Comparison of ENCODE assay signal across 16 cellular contexts in genomic region chr13:74771964-74772363, GRCh38.
DNase-seq lines count a peak whose midpoint lies in the region; ATAC-seq and TF ChIP-seq lines count a peak whose summit lies in the region.
"Had no signal": no experiment of that assay in that cellular context is flagged by ENCODE, and none has a peak within 500 bp of the region (broad histone marks: within the 10 kb centered on the region; RNA-seq: fewer than 3 reads in every experiment).

No MANE protein-coding gene starts in this region.

- intact Hi-C loops in upper lobe of right lung (cut with DNase I) = no loop called here

- H3K79me2 ChIP-seq in GM23248 (ENCODE audit: insufficient read depth) (no peaks in the 10 kb centered on the region), smooth muscle cell (ENCODE audit: low read depth) (no peaks in the 10 kb centered on the region)

- H3K4me2 ChIP-seq in GM23248 (ENCODE audit: unreplicated experiment) = peak overlapping the region; percentile 65
- peak overlapping the region; percentile 53 for H3K4me2 ChIP-seq in smooth muscle cell
- H3K4me2 ChIP-seq: PC-9 had no signal

- WGBS in GM23248 (ENCODE audit: low coverage in 1 of 2, low lambda C conversion rate in 2 of 2, missing lambda C conversion rate in 2 of 2), 2 experiments = 1 to 2% methylated on average over 3 of the region's 3 CpGs
- 26% methylated on average over 3 of the region's 3 CpGs for WGBS in smooth muscle cell (ENCODE audit: low lambda C conversion rate)
- 78 to 83% methylated on average over 3 of the region's 3 CpGs for WGBS in upper lobe of left lung, 2 donors

- TF ChIP-seq CTCF in fibroblast of pulmonary artery (IDR thresholded peaks at IDR 0.05; ENCODE audit: low read length, missing control alignments) (no peak), smooth muscle cell (IDR thresholded peaks at IDR 0.05; ENCODE audit: borderline replicate concordance, insufficient read depth, poor library complexity, severe bottlenecking) (no peak), upper lobe of left lung (IDR thresholded peaks at IDR 0.05) (no peak), upper lobe of right lung (IDR thresholded peaks at IDR 0.05) (no peak)

- DNase-seq in GM23248 = peak; percentile 88
- peak; percentile 78 for DNase-seq in fibroblast of pulmonary artery (ENCODE audit: low read depth)
- DNase-seq in smooth muscle cell (lab: John Stamatoyannopoulos, UW; ENCODE audit: unreplicated experiment) = no peak
- no peak for DNase-seq in upper lobe of left lung
- DNase-seq in upper lobe of right lung = no peak
- no peak for DNase-seq in NCI-H1092 (lab: John Stamatoyannopoulos, UW)
- DNase-seq: activated CD4-positive, alpha-beta T cell treated with anti-CD3 and anti-CD28 coated beads for 48 hours; activated T-cell treated with anti-CD3 and anti-CD28 coated beads, Interleukin-2, amount 50 U/mL, for 48 hours; amygdala; effector CD4-positive, alpha-beta T cell; head of caudate nucleus; naive B cell; NCI-H1105; PC-9; stimulated activated CD4-positive, alpha-beta T cell treated with anti-CD3 and anti-CD28 coated beads, Interleukin-4, amount 100 ng/mL, for 1 hour had no signal

- H3K4me1 ChIP-seq in GM23248 (ENCODE audit: insufficient read depth) (peaks cover 60% of the 10 kb centered on the region), smooth muscle cell (ENCODE audit: low read depth) (peaks cover 7% of the 10 kb centered on the region), upper lobe of left lung (no peaks in the 10 kb centered on the region), upper lobe of right lung (no peaks in the 10 kb centered on the region)

- ATAC-seq in SK-N-SH treated with all-trans-retinoic acid at 6 μM for 48 hours (peak; percentile 76), upper lobe of left lung (ENCODE audit: low FRiP score in 2 of 2) (no peak), upper lobe of right lung (no peak)

- H3K36me3 ChIP-seq in GM23248 (ENCODE audit: low read depth) (no peaks in the 10 kb centered on the region), smooth muscle cell (ENCODE audit: low read depth) (no peaks in the 10 kb centered on the region), upper lobe of left lung (no peaks in the 10 kb centered on the region), upper lobe of right lung (no peaks in the 10 kb centered on the region)

- H3K9me2 ChIP-seq in GM23248 (ENCODE audit: insufficient read depth) = no peaks in the 10 kb centered on the region

- peak overlapping the region; percentile 13; the same call in 1 of the 2 replicates for H3K4me3 ChIP-seq in GM23248
- no peak overlapping the region for H3K4me3 ChIP-seq in fibroblast of pulmonary artery (replicated peaks; ENCODE audit: low read depth, low read length)
- H3K4me3 ChIP-seq in smooth muscle cell = no peak overlapping the region
- H3K4me3 ChIP-seq in upper lobe of left lung = no peak overlapping the region
- no peak overlapping the region for H3K4me3 ChIP-seq in upper lobe of right lung
- H3K4me3 ChIP-seq: PC-9 had no signal

- H3K9ac ChIP-seq in GM23248 (peak overlapping the region; percentile 58), smooth muscle cell (ENCODE audit: low read depth) (peak overlapping the region; percentile 65)

- H2AFZ ChIP-seq in GM23248 = no peak overlapping the region
- no peak overlapping the region for H2AFZ ChIP-seq in smooth muscle cell (ENCODE audit: low read depth)
- H2AFZ ChIP-seq: PC-9 had no signal

- TF ChIP-seq EP300 in upper lobe of left lung (IDR thresholded peaks at IDR 0.05) = no peak

- H3K9me3 ChIP-seq in GM23248 (ENCODE audit: low read depth) (no peaks in the 10 kb centered on the region), smooth muscle cell (replicated peaks; ENCODE audit: low read depth) (no peaks in the 10 kb centered on the region), upper lobe of left lung (no peaks in the 10 kb centered on the region), upper lobe of right lung (no peaks in the 10 kb centered on the region)

- H3K27me3 ChIP-seq in GM23248 (replicated peaks; ENCODE audit: insufficient read depth) (no peaks in the 10 kb centered on the region), smooth muscle cell (ENCODE audit: low read depth) (no peaks in the 10 kb centered on the region), upper lobe of left lung (no peaks in the 10 kb centered on the region), upper lobe of right lung (no peaks in the 10 kb centered on the region)

- TF ChIP-seq POLR2A in upper lobe of left lung (IDR thresholded peaks at IDR 0.05) = no peak

- H4K20me1 ChIP-seq in GM23248 (ENCODE audit: insufficient read depth) = no peaks in the 10 kb centered on the region
- H4K20me1 ChIP-seq in smooth muscle cell (ENCODE audit: low read depth) = no peaks in the 10 kb centered on the region

- in situ Hi-C loops in GM23248 (cut with MboI) = no loop called here

- H3K27ac ChIP-seq in GM23248 (peak overlapping the region; percentile 81), smooth muscle cell (ENCODE audit: low read depth) (peak overlapping the region; percentile 88), upper lobe of left lung (no peak overlapping the region), upper lobe of right lung (no peak overlapping the region)
- H3K27ac ChIP-seq: PC-9 had no signal

- H3F3A ChIP-seq in GM23248 (ENCODE audit: insufficient read depth) = peaks cover 53% of the 10 kb centered on the region
- H3F3A ChIP-seq in smooth muscle cell (ENCODE audit: low read depth) = no peaks in the 10 kb centered on the region

TF ChIP-seq in SK-N-SH treated with all-trans-retinoic acid at 6 μM for 48 hours, 23 proteins besides CTCF, POLR2A, EP300 and RAD21:
- TF ChIP-seq CSDC2 (CRISPR knock-in tag; IDR thresholded peaks at IDR 0.05) (no peak), OSR1 (CRISPR knock-in tag; IDR thresholded peaks at IDR 0.05) (no peak), SNAI2 (CRISPR knock-in tag; IDR thresholded peaks at IDR 0.05) (no peak), ARNTL (CRISPR knock-in tag; IDR thresholded peaks at IDR 0.05; ENCODE audit: borderline replicate concordance, low read depth) (no peak)
- TF ChIP-seq, protein P1, sequence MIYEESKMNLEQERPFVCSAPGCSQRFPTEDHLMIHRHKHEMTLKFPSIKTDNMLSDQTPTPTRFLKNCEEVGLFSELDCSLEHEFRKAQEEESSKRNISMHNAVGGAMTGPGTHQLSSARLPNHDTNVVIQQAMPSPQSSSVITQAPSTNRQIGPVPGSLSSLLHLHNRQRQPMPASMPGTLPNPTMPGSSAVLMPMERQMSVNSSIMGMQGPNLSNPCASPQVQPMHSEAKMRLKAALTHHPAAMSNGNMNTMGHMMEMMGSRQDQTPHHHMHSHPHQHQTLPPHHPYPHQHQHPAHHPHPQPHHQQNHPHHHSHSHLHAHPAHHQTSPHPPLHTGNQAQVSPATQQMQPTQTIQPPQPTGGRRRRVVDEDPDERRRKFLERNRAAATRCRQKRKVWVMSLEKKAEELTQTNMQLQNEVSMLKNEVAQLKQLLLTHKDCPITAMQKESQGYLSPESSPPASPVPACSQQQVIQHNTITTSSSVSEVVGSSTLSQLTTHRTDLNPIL (CRISPR knock-in tag; IDR thresholded peaks at IDR 0.05; ENCODE audit: low read depth) = no peak
TF ChIP-seq in SK-N-SH treated with all-trans-retinoic acid at 6 μM for 48 hours: peak in this region for 0.

Comparison
In these comparisons a context has a peak if more than half of its experiments do, and no peak if none do; other contexts are left out.
1. DNase-seq: peak in GM23248 (single experiment) and fibroblast of pulmonary artery (single experiment); none in smooth muscle cell (single experiment), upper lobe of left lung (0 of 2), upper lobe of right lung (single experiment) and NCI-H1092 (single experiment).
2. H3K27ac ChIP-seq: peak in GM23248 (single experiment) and smooth muscle cell (single experiment); none in upper lobe of left lung (0 of 4) and upper lobe of right lung (single experiment).